ENCODE assay signal across 14 cellular contexts in genomic region chr4:170122252-170122651, GRCh38. TPM values are rescaled to one million over a fixed set of nuclear protein-coding genes. Genes with fewer than 3 reads are reported as not detected.
"Had no signal": no experiment of that assay in that cellular context is flagged by ENCODE, and none has a peak within 500 bp of the region (broad histone marks: within the 10 kb centered on the region; RNA-seq: fewer than 3 reads in every experiment).

No MANE protein-coding gene starts in this region.

- H3K4me3 Mint-ChIP-seq: activated CD4-positive, alpha-beta memory T cell treated with anti-CD3 and anti-CD28 coated beads for 36 hours; activated T-cell treated with anti-CD3 and anti-CD28 coated beads, Interleukin-2, amount 50 U/mL, for 4 hours; brain; naive thymus-derived CD8-positive, alpha-beta T cell; stimulated activated memory B cell treated with anti-CD40 and anti-IgM and Interleukin-4, amounts not matched to agents 10 μg/mL and 1 μg/mL and 100 μg/mL, for 72 hours had no signal

- H3K36me3 ChIP-seq: pancreas had no signal

- ATAC-seq: activated naive CD4-positive, alpha-beta T cell treated with anti-CD3 and anti-CD28 coated beads, Interleukin-2, amount 50 U/mL, for 72 hours; activated T-cell treated with anti-CD3 and anti-CD28 coated beads, Interleukin-2, amount 50 U/mL, for 4 hours; naive thymus-derived CD8-positive, alpha-beta T cell; pancreas; stimulated activated memory B cell treated with anti-CD40 and anti-IgM and Interleukin-4, amounts not matched to agents 10 μg/mL and 1 μg/mL and 100 μg/mL, for 72 hours had no signal

- H3K27me3 ChIP-seq: pancreas had no signal

- H3K9me3 Mint-ChIP-seq: activated CD4-positive, alpha-beta memory T cell treated with anti-CD3 and anti-CD28 coated beads for 36 hours; activated naive CD4-positive, alpha-beta T cell treated with anti-CD3 and anti-CD28 coated beads, Interleukin-2, amount 50 U/mL, for 72 hours; activated T-cell treated with anti-CD3 and anti-CD28 coated beads, Interleukin-2, amount 50 U/mL, for 4 hours; naive thymus-derived CD8-positive, alpha-beta T cell; stimulated activated memory B cell treated with anti-CD40 and anti-IgM and Interleukin-4, amounts not matched to agents 10 μg/mL and 1 μg/mL and 100 μg/mL, for 72 hours had no signal

- DNase-seq: activated CD4-positive, alpha-beta memory T cell treated with anti-CD3 and anti-CD28 coated beads for 36 hours; activated effector memory CD4-positive, alpha-beta T cell treated with anti-CD3 and anti-CD28 coated beads, Interleukin-2, amount 50 U/mL, for 16 hours; activated T-cell treated with anti-CD3 and anti-CD28 coated beads, Interleukin-2, amount 50 U/mL, for 4 hours; amygdala; cortex of kidney; effector CD4-positive, alpha-beta T cell; naive thymus-derived CD8-positive, alpha-beta T cell; pancreas; stimulated activated CD4-positive, alpha-beta T cell treated with anti-CD3 and anti-CD28 coated beads, Interleukin-2, amount 100 ng/mL, for 48 hours; T-helper 1 cell; T1000 had no signal

- H3K9me3 ChIP-seq: pancreas had no signal

- H3K36me3 Mint-ChIP-seq: activated CD4-positive, alpha-beta memory T cell treated with anti-CD3 and anti-CD28 coated beads for 36 hours; activated naive CD4-positive, alpha-beta T cell treated with anti-CD3 and anti-CD28 coated beads, Interleukin-2, amount 50 U/mL, for 72 hours; brain; naive thymus-derived CD8-positive, alpha-beta T cell; stimulated activated memory B cell treated with anti-CD40 and anti-IgM and Interleukin-4, amounts not matched to agents 10 μg/mL and 1 μg/mL and 100 μg/mL, for 72 hours had no signal

- H3K27me3 Mint-ChIP-seq: activated CD4-positive, alpha-beta memory T cell treated with anti-CD3 and anti-CD28 coated beads for 36 hours; stimulated activated memory B cell treated with anti-CD40 and anti-IgM and Interleukin-4, amounts not matched to agents 10 μg/mL and 1 μg/mL and 100 μg/mL, for 72 hours had no signal

- H3K4me1 Mint-ChIP-seq: brain; stimulated activated memory B cell treated with anti-CD40 and anti-IgM and Interleukin-4, amounts not matched to agents 10 μg/mL and 1 μg/mL and 100 μg/mL, for 72 hours had no signal

- H3K4me3 ChIP-seq: pancreas had no signal

- H3K27ac ChIP-seq: pancreas had no signal

- H3K4me1 ChIP-seq: pancreas had no signal

- H3K27ac Mint-ChIP-seq: activated CD4-positive, alpha-beta memory T cell treated with anti-CD3 and anti-CD28 coated beads for 36 hours; activated naive CD4-positive, alpha-beta T cell treated with anti-CD3 and anti-CD28 coated beads, Interleukin-2, amount 50 U/mL, for 72 hours; brain; naive thymus-derived CD8-positive, alpha-beta T cell; stimulated activated memory B cell treated with anti-CD40 and anti-IgM and Interleukin-4, amounts not matched to agents 10 μg/mL and 1 μg/mL and 100 μg/mL, for 72 hours had no signal

RNA-seq across cellular contexts. Expression of gene AADAT, which starts 32.5 kb away (rescaled TPM):
- total RNA-seq: activated CD4-positive, alpha-beta memory T cell treated with anti-CD3 and anti-CD28 coated beads for 36 hours; activated naive CD4-positive, alpha-beta T cell treated with anti-CD3 and anti-CD28 coated beads, Interleukin-2, amount 50 U/mL, for 72 hours; activated T-cell treated with anti-CD3 and anti-CD28 coated beads, Interleukin-2, amount 50 U/mL, for 4 hours; naive thymus-derived CD8-positive, alpha-beta T cell had no signal
